25 cellular contexts compared by ENCODE assay signal in the genomic region with DNA sequence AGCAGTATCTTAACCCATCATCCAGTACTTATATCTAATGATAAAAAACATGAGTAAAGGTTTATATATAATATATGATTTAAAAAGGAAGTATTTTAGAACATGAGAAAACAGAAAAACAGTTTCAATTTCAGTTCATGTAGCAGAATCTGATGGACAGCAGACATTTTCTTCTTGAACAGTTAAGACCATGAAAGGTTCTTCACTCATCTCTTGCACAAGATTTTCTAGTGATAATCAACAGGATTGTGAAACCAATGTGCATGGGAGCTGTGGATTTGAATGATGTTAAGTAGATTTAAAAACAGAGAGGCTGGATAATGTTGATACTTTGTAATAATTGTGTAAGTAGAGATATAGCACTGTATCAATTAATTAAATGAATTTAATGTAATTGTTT.
"Had no signal": no experiment of that assay in that cellular context is flagged by ENCODE, and none has a peak within 500 bp of the region (broad histone marks: within the 10 kb centered on the region; RNA-seq: fewer than 3 reads in every experiment).

No MANE protein-coding gene starts in this region.

- H3K4me1 ChIP-seq: colonic mucosa, esophagus muscularis mucosa, lower lobe of right lung, psoas muscle, right lobe of liver, suprapubic skin, transverse colon, upper lobe of right lung, uterus had no signal

- H3K27ac ChIP-seq: colonic mucosa, esophagus muscularis mucosa, lower lobe of right lung, ovary, psoas muscle, right lobe of liver, suprapubic skin, transverse colon, upper lobe of right lung, uterus had no signal

- H3K9me3 Mint-ChIP-seq: nephron progenitor cell had no signal

- H3K27me3 ChIP-seq: colonic mucosa, esophagus muscularis mucosa, ovary, right lobe of liver, suprapubic skin, transverse colon, upper lobe of right lung, uterus had no signal

- H3K4me1 Mint-ChIP-seq: immature natural killer cell; naive thymus-derived CD8-positive, alpha-beta T cell; nephron progenitor cell; stimulated activated naive CD8-positive, alpha-beta T cell treated with anti-CD3 and anti-CD28 coated beads, Interleukin-15, amount 100 ng/mL, for 72 hours had no signal

- H3K4me3 Mint-ChIP-seq: dendritic cell treated with granulocyte-macrophage colony-stimulating factor and Interleukin-4, amounts not matched to agents 40 ng/mL and 50 ng/mL, for 4 days; immature natural killer cell; naive thymus-derived CD8-positive, alpha-beta T cell; nephron progenitor cell; stimulated activated naive CD8-positive, alpha-beta T cell treated with anti-CD3 and anti-CD28 coated beads, Interleukin-15, amount 100 ng/mL, for 72 hours had no signal

- DNase-seq: colonic mucosa; effector memory CD4-positive, alpha-beta T cell; hypothalamus; immature natural killer cell; left ventricle myocardium superior; lower lobe of right lung; naive thymus-derived CD8-positive, alpha-beta T cell; nephron progenitor cell; occipital lobe; ovary; posterior cingulate gyrus; psoas muscle; right lobe of liver; small intestine; stimulated activated CD4-positive, alpha-beta T cell treated with anti-CD3 and anti-CD28 coated beads, Interleukin-1b, Interleukin-23, amount 100 ng/mL, for 48 hours; stimulated activated CD4-positive, alpha-beta T cell treated with anti-CD3 and anti-CD28 coated beads, Interleukin-4, amount 100 ng/mL, for 1 hour; stimulated activated CD8-positive, alpha-beta memory T cell treated with anti-CD3 and anti-CD28 coated beads, Interleukin-4, amount 100 ng/mL, for 48 hours; stimulated activated naive CD4-positive, alpha-beta T cell; stimulated activated naive CD8-positive, alpha-beta T cell treated with anti-CD3 and anti-CD28 coated beads, Interleukin-15, amount 100 ng/mL, for 72 hours; transverse colon; upper lobe of right lung; uterus had no signal

- H3K36me3 Mint-ChIP-seq: immature natural killer cell; naive thymus-derived CD8-positive, alpha-beta T cell had no signal

- H3K9me3 ChIP-seq: colonic mucosa, esophagus muscularis mucosa, lower lobe of right lung, ovary, psoas muscle, right lobe of liver, suprapubic skin, transverse colon, upper lobe of right lung, uterus had no signal

- H3K4me3 ChIP-seq: colonic mucosa, esophagus muscularis mucosa, lower lobe of right lung, ovary, psoas muscle, right lobe of liver, suprapubic skin, transverse colon, upper lobe of right lung, uterus had no signal

- H3K27ac Mint-ChIP-seq: dendritic cell treated with granulocyte-macrophage colony-stimulating factor and Interleukin-4, amounts not matched to agents 40 ng/mL and 50 ng/mL, for 4 days; immature natural killer cell; naive thymus-derived CD8-positive, alpha-beta T cell; nephron progenitor cell; stimulated activated naive CD8-positive, alpha-beta T cell treated with anti-CD3 and anti-CD28 coated beads, Interleukin-15, amount 100 ng/mL, for 72 hours had no signal

- H3K36me3 ChIP-seq: colonic mucosa, esophagus muscularis mucosa, lower lobe of right lung, ovary, right lobe of liver, suprapubic skin, transverse colon, upper lobe of right lung, uterus had no signal

- H3K27me3 Mint-ChIP-seq: dendritic cell treated with granulocyte-macrophage colony-stimulating factor and Interleukin-4, amounts not matched to agents 40 ng/mL and 50 ng/mL, for 4 days; naive thymus-derived CD8-positive, alpha-beta T cell; stimulated activated naive CD8-positive, alpha-beta T cell treated with anti-CD3 and anti-CD28 coated beads, Interleukin-15, amount 100 ng/mL, for 72 hours had no signal

- ATAC-seq: left ventricle myocardium superior; lower lobe of right lung; naive thymus-derived CD8-positive, alpha-beta T cell; psoas muscle; right lobe of liver; stimulated activated naive CD8-positive, alpha-beta T cell treated with anti-CD3 and anti-CD28 coated beads, Interleukin-15, amount 100 ng/mL, for 72 hours; upper lobe of right lung had no signal
